In the genomic region with DNA sequence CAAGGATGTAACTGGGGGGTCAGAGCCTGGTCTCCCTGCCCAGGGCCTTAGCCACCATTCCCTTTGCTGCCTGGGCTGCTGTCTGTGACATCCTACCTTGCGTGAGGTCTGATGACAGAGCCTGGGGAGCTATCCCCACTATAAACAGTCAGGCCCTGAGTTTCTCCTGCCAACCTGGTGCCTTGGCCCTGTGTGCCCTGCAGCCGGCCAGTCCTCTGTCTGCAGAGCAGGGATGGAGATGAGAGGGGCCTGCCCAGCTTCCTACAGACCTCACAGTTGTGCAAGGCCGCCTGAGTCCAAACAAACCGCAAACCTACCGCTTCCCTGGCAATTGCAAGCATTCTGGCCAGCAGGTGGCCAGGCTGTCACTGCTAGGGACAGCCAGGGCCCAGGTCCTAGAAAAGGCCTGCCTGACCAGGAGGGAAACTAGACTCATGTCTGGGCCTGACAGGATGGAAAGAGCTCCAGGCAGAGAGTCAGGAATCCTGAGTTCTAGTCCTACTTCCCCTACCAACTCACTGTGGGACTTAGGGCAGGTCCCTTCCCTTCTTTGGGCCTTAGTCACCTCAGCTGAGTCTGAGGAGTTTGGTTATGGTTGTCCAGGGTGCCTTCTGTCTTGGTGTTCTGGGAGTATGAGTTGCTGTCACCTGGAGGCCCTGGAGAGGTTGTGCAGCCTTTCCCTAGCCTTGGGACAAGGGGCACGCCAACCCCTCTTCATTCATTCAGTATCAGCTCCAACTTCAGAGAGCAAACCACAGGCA, we compare ENCODE assay signal across 9 cellular contexts.
A peak's percentile ranks its signal among the peaks of the same experiment; 100 is the strongest.
DNase-seq lines count a peak whose midpoint lies in the region; ATAC-seq and TF ChIP-seq lines count a peak whose summit lies in the region.
"Had no signal": no experiment of that assay in that cellular context is flagged by ENCODE, and none has a peak within 500 bp of the region (broad histone marks: within the 10 kb centered on the region; RNA-seq: fewer than 3 reads in every experiment).

No MANE protein-coding gene starts in this region.

- intact Hi-C loops in body of pancreas (cut with DNase I): loop anchor here (10.0 kb wide), 1 partner anchor 229 kb away; no protein-coding TSS in a partner anchor

- H3K4me1 ChIP-seq in body of pancreas: peaks cover 18% of the 10 kb centered on the region

- TF ChIP-seq POLR2A in body of pancreas (IDR thresholded peaks at IDR 0.05): no peak

- 47 to 65% methylated on average over 4 to 6 of the region's 6 CpGs for WGBS in body of pancreas, 2 donors

- no peaks in the 10 kb centered on the region for H3K27me3 Mint-ChIP-seq in activated CD8-positive, alpha-beta memory T cell treated with anti-CD3 and anti-CD28 coated beads, Interleukin-2, amount 10 ng/mL, durations not matched to agents 7 days and 5 days

- H3K27me3 ChIP-seq in body of pancreas: no peaks in the 10 kb centered on the region

- peak overlapping the region in 2 of 4 donors; percentile 8 to 43 for H3K27ac ChIP-seq in body of pancreas

- no peak overlapping the region for H3K4me3 Mint-ChIP-seq in activated CD8-positive, alpha-beta memory T cell treated with anti-CD3 and anti-CD28 coated beads, Interleukin-2, amount 10 ng/mL, durations not matched to agents 7 days and 5 days

- no peaks in the 10 kb centered on the region for H3K36me3 Mint-ChIP-seq in activated CD8-positive, alpha-beta memory T cell treated with anti-CD3 and anti-CD28 coated beads, Interleukin-2, amount 10 ng/mL, durations not matched to agents 7 days and 5 days

- peak; percentile 37 for DNase-seq in AG08396 (ENCODE audit: low spot score)
- DNase-seq in body of pancreas: peak; percentile 67 to 82 (median 78)
- peak; percentile 77 for DNase-seq in left lobe of liver (ENCODE audit: low spot score)
- DNase-seq in activated CD8-positive, alpha-beta memory T cell treated with anti-CD3 and anti-CD28 coated beads, Interleukin-2, amount 10 ng/mL, durations not matched to agents 7 days and 5 days: no peak
- DNase-seq in RKO (ENCODE audit: low spot score): no peak
- DNase-seq: stimulated activated CD4-positive, alpha-beta T cell treated with anti-CD3 and anti-CD28 coated beads, Interleukin-2, amount 100 ng/mL, for 48 hours had no signal

- no peaks in the 10 kb centered on the region for H3K9me3 Mint-ChIP-seq in activated CD8-positive, alpha-beta memory T cell treated with anti-CD3 and anti-CD28 coated beads, Interleukin-2, amount 10 ng/mL, durations not matched to agents 7 days and 5 days (ENCODE audit: low read depth)

- H3K4me1 Mint-ChIP-seq in activated CD8-positive, alpha-beta memory T cell treated with anti-CD3 and anti-CD28 coated beads, Interleukin-2, amount 10 ng/mL, durations not matched to agents 7 days and 5 days: no peaks in the 10 kb centered on the region

- no peaks in the 10 kb centered on the region for H3K36me3 ChIP-seq in body of pancreas (replicated peaks in 1 of 2; ENCODE audit: insufficient read depth in 1 of 2, low read depth in 2 of 2)

- H3K27ac Mint-ChIP-seq in activated CD8-positive, alpha-beta memory T cell treated with anti-CD3 and anti-CD28 coated beads, Interleukin-2, amount 10 ng/mL, durations not matched to agents 7 days and 5 days: no peak overlapping the region

- no peak overlapping the region for H3K4me3 ChIP-seq in body of pancreas

- H3K9me3 ChIP-seq in body of pancreas: no peaks in the 10 kb centered on the region

- CTCF ChIA-PET in activated CD8-positive, alpha-beta memory T cell treated with anti-CD3 and anti-CD28 coated beads, Interleukin-2, amount 10 ng/mL, durations not matched to agents 7 days and 5 days (lab: Charles Lee): interaction anchor here (0.8 to 1.7 kb wide), 4 partner anchors 10 to 87 kb away, joined by 3 to 6 read pairs (median 3); no protein-coding TSS in a partner anchor

- TF ChIP-seq CTCF in LNCAP (IDR thresholded peaks at IDR 0.05): 0 out of 2 replicates have a peak, but pooled peaks have one; percentile 23
- TF ChIP-seq CTCF in body of pancreas (IDR thresholded peaks at IDR 0.05): peak; percentile 42 to 86 (median 77)

- ATAC-seq in body of pancreas: peak; percentile 80
- peak; percentile 93 for ATAC-seq in left lobe of liver
- no peak for ATAC-seq in activated CD8-positive, alpha-beta memory T cell treated with anti-CD3 and anti-CD28 coated beads, Interleukin-2, amount 10 ng/mL, durations not matched to agents 7 days and 5 days
- ATAC-seq in GM21717 (IDR thresholded peaks at IDR 0.05; ENCODE audit: unreplicated experiment): no peak
- ATAC-seq in GM18519 (IDR thresholded peaks at IDR 0.05; ENCODE audit: low FRiP score, unreplicated experiment): no peak

Comparison
In these comparisons a context has a peak if more than half of its experiments do, and no peak if none do; other contexts are left out.
1. DNase-seq: peak in AG08396 (single experiment), body of pancreas (4 of 4) and left lobe of liver (single experiment); none in activated CD8-positive, alpha-beta memory T cell treated with anti-CD3 and anti-CD28 coated beads, Interleukin-2, amount 10 ng/mL, durations not matched to agents 7 days and 5 days (single experiment) and RKO (single experiment).
2. ATAC-seq: peak in body of pancreas (single experiment) and left lobe of liver (single experiment); none in activated CD8-positive, alpha-beta memory T cell treated with anti-CD3 and anti-CD28 coated beads, Interleukin-2, amount 10 ng/mL, durations not matched to agents 7 days and 5 days (single experiment), GM21717 (single experiment) and GM18519 (single experiment).